ENCODE assay signal across 2 cellular contexts in the genomic region with DNA sequence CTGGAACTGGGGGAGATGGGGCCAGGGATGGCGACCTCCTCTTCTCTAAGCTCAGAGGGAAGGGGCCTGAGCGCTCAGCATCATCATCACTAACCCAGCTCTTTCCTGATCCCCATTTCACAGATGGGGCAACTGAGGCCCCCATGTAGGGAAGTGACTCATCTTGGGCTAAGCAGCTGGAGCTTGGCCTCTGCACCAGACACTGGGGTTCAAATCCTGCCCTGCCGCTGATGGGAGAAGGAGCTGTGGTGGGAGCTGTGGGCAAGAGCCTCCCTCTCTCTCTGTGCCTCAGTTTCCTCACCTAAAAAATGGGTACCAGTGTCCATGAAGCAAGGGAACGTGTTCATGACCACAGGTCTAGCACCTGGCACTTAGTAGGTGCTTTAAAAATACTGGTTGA.
TF ChIP-seq lines count a peak whose summit lies in the region.

No MANE protein-coding gene starts in this region.

TF ChIP-seq in HepG2, 621 proteins besides CTCF, POLR2A, EP300 and RAD21:
- TF ChIP-seq DPF2 (CRISPR knock-in tag; IDR thresholded peaks at IDR 0.05; ENCODE audit: borderline replicate concordance, low read depth) (no peak), IRF2 (CRISPR knock-in tag; IDR thresholded peaks at IDR 0.05) (no peak), TARDBP (CRISPR knock-in tag; IDR thresholded peaks at IDR 0.05) (no peak), ZKSCAN1 (IDR thresholded peaks at IDR 0.05; ENCODE audit: low read length) (peak; percentile 48; the same call in 1 of the 2 replicates), ZMYM3 (CRISPR knock-in tag; IDR thresholded peaks at IDR 0.05) (peak; percentile 8; the same call in 1 of the 2 replicates), ZNF674 (CRISPR knock-in tag; IDR thresholded peaks at IDR 0.05; ENCODE audit: low read depth) (no peak), ZNF629 (CRISPR knock-in tag; conservative IDR thresholded peaks at IDR 0.05) (peak; percentile 82)

TF ChIP-seq in H1, 55 proteins besides CTCF, POLR2A, EP300 and RAD21:
- TF ChIP-seq KDM1A (IDR thresholded peaks at IDR 0.05; ENCODE audit: borderline replicate concordance, low read length) = peak; percentile 47; the same call in 1 of the 2 replicates
- TF ChIP-seq SIN3A (conservative IDR thresholded peaks at IDR 0.05 in 1 of 2, IDR thresholded peaks at IDR 0.05 in 1 of 2; ENCODE audit: low read depth in 1 of 2, low read length in 2 of 2) = no peak
